Comparison of ENCODE assay signal across 10 cellular contexts in the genomic region with DNA sequence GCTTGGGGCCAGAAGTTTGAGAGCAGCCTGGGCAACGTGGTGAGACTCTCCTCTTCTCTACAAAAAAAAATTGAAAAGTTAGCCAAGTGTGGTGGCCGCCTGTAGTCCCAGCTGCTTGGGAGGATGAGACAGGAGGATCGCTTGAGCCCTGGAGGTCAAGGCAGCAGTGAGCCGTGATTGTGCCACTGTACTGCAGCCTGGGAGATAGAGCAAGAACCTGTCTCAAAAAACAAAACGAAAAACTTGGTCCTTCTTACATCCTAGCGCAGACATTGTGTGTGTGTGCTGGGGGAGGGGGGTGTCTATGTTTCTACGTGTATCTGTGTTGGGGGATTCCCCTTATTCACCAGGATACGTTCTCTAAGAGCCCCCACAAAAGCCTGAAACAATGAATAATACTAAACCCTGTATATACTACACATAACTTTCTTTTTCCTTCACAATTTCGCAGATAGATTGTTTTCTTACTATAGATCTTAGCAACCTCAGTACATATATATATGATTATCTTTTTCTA. TPM values are rescaled to one million over a fixed set of nuclear protein-coding genes. Genes with fewer than 3 reads are reported as not detected.
DNase-seq lines count a peak whose midpoint lies in the region; ATAC-seq and TF ChIP-seq lines count a peak whose summit lies in the region.
"Had no signal": no experiment of that assay in that cellular context is flagged by ENCODE, and none has a peak within 500 bp of the region (broad histone marks: within the 10 kb centered on the region; RNA-seq: fewer than 3 reads in every experiment).

No MANE protein-coding gene starts in this region.

- peaks cover 9% of the 10 kb centered on the region; the same call in 2 of the 3 replicates for H3K36me3 Mint-ChIP-seq in GM23338 (ENCODE audit: low read depth)

- peak overlapping the region; percentile 80; the same call in 1 of the 2 replicates for H3K27ac ChIP-seq in GM23338 (ENCODE audit: low read depth)
- peak overlapping the region; percentile 76 to 94 (median 93) for H3K27ac ChIP-seq in gastroesophageal sphincter
- peak overlapping the region; percentile 68 to 80 (median 76) for H3K27ac ChIP-seq in gastrocnemius medialis

- H3K9me3 ChIP-seq in gastroesophageal sphincter (no peaks in the 10 kb centered on the region), gastrocnemius medialis (no peaks in the 10 kb centered on the region)

- intact Hi-C loops in gastrocnemius medialis (cut with DNase I; ENCODE audit: low total_unique reads) = loop anchor here (1.0 kb wide), 1 partner anchor 35 kb away; no protein-coding TSS in a partner anchor

- no peak overlapping the region for H3K27ac Mint-ChIP-seq in GM23338

- no peak for DNase-seq in GM23338 (ENCODE audit: low spot score)
- peak; percentile 13 to 25 for DNase-seq in activated CD4-positive, alpha-beta T cell treated with anti-CD3 and anti-CD28 coated beads, Interleukin-2, amount 50 U/mL, for 48 hours
- no peak for DNase-seq in gastrocnemius medialis
- no peak for DNase-seq in SHP77 (lab: John Stamatoyannopoulos, UW)
- DNase-seq in HT-29 (ENCODE audit: low spot score) = no peak
- DNase-seq: NCI-H524 treated with DMSO at 0.1 percent for 48 hours had no signal

- peaks cover 39% of the 10 kb centered on the region for H3K4me1 Mint-ChIP-seq in GM23338

- H3F3A ChIP-seq in GM23338 (replicated peaks; ENCODE audit: low read depth) = peaks cover 26% of the 10 kb centered on the region

- H2AFZ ChIP-seq in GM23338 = no peak overlapping the region

- H3K4me3 Mint-ChIP-seq in GM23338 = peak overlapping the region; percentile 72

- H3K79me2 ChIP-seq in GM23338 (replicated peaks; ENCODE audit: insufficient read depth) = no peaks in the 10 kb centered on the region

- H3K9me3 Mint-ChIP-seq in GM23338 = no peaks in the 10 kb centered on the region

- no peak for ATAC-seq in GM23338
- no peak for ATAC-seq in gastroesophageal sphincter
- no peak for ATAC-seq in gastrocnemius medialis
- ATAC-seq in GM21786 (IDR thresholded peaks at IDR 0.05; ENCODE audit: unreplicated experiment) = no peak
- ATAC-seq in HG03439 (IDR thresholded peaks at IDR 0.05; ENCODE audit: unreplicated experiment) = no peak

- in situ Hi-C loops in gastrocnemius medialis (cut with MboI; ENCODE audit: low sequenced_read_pairs in 4 of 4) = no loop called here

- no peak for TF ChIP-seq CTCF in GM23338 (conservative IDR thresholded peaks at IDR 0.05; ENCODE audit: low read depth in 2 of 2)
- no peak for TF ChIP-seq CTCF in gastroesophageal sphincter (IDR thresholded peaks at IDR 0.05)
- no peak for TF ChIP-seq CTCF in gastrocnemius medialis (IDR thresholded peaks at IDR 0.05 in 4 of 5, conservative IDR thresholded peaks at IDR 0.05 in 1 of 5)

- H4K20me1 ChIP-seq in GM23338 (replicated peaks; ENCODE audit: insufficient read depth) = no peaks in the 10 kb centered on the region

- 30 to 65% methylated on average over 3 to 4 of the region's 9 CpGs for WGBS in gastroesophageal sphincter (ENCODE audit: low coverage in 1 of 2), 2 donors

- H3K27me3 Mint-ChIP-seq in GM23338 (ENCODE audit: insufficient read depth, low read depth, poor library complexity) = peaks cover 5% of the 10 kb centered on the region

- peak overlapping the region; percentile 86 for H3K4me2 ChIP-seq in GM23338

- H3K9me2 ChIP-seq in GM23338 (ENCODE audit: insufficient read depth) = no peaks in the 10 kb centered on the region

- TF ChIP-seq POLR2A in gastroesophageal sphincter (IDR thresholded peaks at IDR 0.05) (no peak), gastrocnemius medialis (IDR thresholded peaks at IDR 0.05) (no peak)

- H3K27me3 ChIP-seq in GM23338 (ENCODE audit: insufficient read depth) (no peaks in the 10 kb centered on the region), gastroesophageal sphincter (no peaks in the 10 kb centered on the region), gastrocnemius medialis (peaks cover 0 to 13% (median 11%) of the 10 kb centered on the region in 3 donors)

- H3K4me3 ChIP-seq in GM23338 = peak overlapping the region; percentile 67
- H3K4me3 ChIP-seq in gastroesophageal sphincter = peak overlapping the region; percentile 36 to 58
- H3K4me3 ChIP-seq in gastrocnemius medialis = peak overlapping the region; percentile 41 to 60 (median 56)
- H3K4me3 ChIP-seq: lung had no signal

- H3K4me1 ChIP-seq in GM23338 (ENCODE audit: insufficient read depth) (peaks cover 28% of the 10 kb centered on the region), gastroesophageal sphincter (peaks cover 0 to 69% (median 24%) of the 10 kb centered on the region in 3 donors), gastrocnemius medialis (peaks cover 6 to 10% of the 10 kb centered on the region in 2 donors)

- H3K36me3 ChIP-seq in GM23338 (ENCODE audit: insufficient read depth) (no peaks in the 10 kb centered on the region), gastroesophageal sphincter (peaks cover 0 to 26% of the 10 kb centered on the region in 2 donors), gastrocnemius medialis (no peaks in the 10 kb centered on the region)

- no peak for TF ChIP-seq EP300 in gastroesophageal sphincter (IDR thresholded peaks at IDR 0.05)

TF ChIP-seq in GM23338, 12 proteins besides CTCF, POLR2A, EP300 and RAD21 (continues in another document):
- no peak for TF ChIP-seq CREB1 (CRISPR knock-in tag; IDR thresholded peaks at IDR 0.05; ENCODE audit: low read depth)
- TF ChIP-seq, protein P1, sequence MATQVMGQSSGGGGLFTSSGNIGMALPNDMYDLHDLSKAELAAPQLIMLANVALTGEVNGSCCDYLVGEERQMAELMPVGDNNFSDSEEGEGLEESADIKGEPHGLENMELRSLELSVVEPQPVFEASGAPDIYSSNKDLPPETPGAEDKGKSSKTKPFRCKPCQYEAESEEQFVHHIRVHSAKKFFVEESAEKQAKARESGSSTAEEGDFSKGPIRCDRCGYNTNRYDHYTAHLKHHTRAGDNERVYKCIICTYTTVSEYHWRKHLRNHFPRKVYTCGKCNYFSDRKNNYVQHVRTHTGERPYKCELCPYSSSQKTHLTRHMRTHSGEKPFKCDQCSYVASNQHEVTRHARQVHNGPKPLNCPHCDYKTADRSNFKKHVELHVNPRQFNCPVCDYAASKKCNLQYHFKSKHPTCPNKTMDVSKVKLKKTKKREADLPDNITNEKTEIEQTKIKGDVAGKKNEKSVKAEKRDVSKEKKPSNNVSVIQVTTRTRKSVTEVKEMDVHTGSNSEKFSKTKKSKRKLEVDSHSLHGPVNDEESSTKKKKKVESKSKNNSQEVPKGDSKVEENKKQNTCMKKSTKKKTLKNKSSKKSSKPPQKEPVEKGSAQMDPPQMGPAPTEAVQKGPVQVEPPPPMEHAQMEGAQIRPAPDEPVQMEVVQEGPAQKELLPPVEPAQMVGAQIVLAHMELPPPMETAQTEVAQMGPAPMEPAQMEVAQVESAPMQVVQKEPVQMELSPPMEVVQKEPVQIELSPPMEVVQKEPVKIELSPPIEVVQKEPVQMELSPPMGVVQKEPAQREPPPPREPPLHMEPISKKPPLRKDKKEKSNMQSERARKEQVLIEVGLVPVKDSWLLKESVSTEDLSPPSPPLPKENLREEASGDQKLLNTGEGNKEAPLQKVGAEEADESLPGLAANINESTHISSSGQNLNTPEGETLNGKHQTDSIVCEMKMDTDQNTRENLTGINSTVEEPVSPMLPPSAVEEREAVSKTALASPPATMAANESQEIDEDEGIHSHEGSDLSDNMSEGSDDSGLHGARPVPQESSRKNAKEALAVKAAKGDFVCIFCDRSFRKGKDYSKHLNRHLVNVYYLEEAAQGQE (IDR thresholded peaks at IDR 0.05; ENCODE audit: unreplicated experiment) = no peak
- no peak for TF ChIP-seq NANOG (IDR thresholded peaks at IDR 0.05; ENCODE audit: borderline replicate concordance)
- no peak for TF ChIP-seq JUNB (IDR thresholded peaks at IDR 0.05; ENCODE audit: unreplicated experiment)

RNA-seq across cellular contexts. Expression of a gene that starts 7.9 kb away (rescaled TPM):
- 23.7 and 28.4 TPM in 2 replicates for total RNA-seq in GM23338 (2014; rRNA removed; shearing (Covaris generic))
- polyA plus RNA-seq in GM23338 (2016; fragmentation: Nextera tagmentation; extraction: Ambion mirVana) = 7.5 and 9.0 TPM in 2 replicates
- 100 to 1,000 TPM; 129 to 232 (median 166) TPM for total RNA-seq in gastroesophageal sphincter
- total RNA-seq in gastrocnemius medialis = 10 to 100 TPM; 17.4 to 49.2 (median 37.4) TPM
- total RNA-seq in HT-29 (2014; rRNA removed; shearing (Covaris generic)) = 1.5 and 1.7 TPM in 2 replicates

RNA-seq across cellular contexts. Expression of a gene that starts 33.9 kb away (rescaled TPM):
- total RNA-seq in GM23338 (2014; rRNA removed; shearing (Covaris generic)) = 272 and 315 TPM in 2 replicates
- 130 and 137 TPM in 2 replicates for polyA plus RNA-seq in GM23338 (2016; fragmentation: Nextera tagmentation; extraction: Ambion mirVana)
- 1 to 10 TPM in 3 of 4 donors, not detected in 1; 1.1 to 2.1 (median 1.2) TPM for total RNA-seq in gastroesophageal sphincter
- total RNA-seq in gastrocnemius medialis = under 1 TPM in 2 of 4 donors, not detected in 2; 0.31 to 0.64 TPM
- total RNA-seq in HT-29 (2014; rRNA removed; shearing (Covaris generic)) = 18.2 and 31.4 TPM in 2 replicates

RNA-seq across cellular contexts. Expression of a gene that starts 37.2 kb away (rescaled TPM):
- 166 and 204 TPM in 2 replicates for total RNA-seq in GM23338 (2014; rRNA removed; shearing (Covaris generic))
- polyA plus RNA-seq in GM23338 (2016; fragmentation: Nextera tagmentation; extraction: Ambion mirVana) = 204 and 207 TPM in 2 replicates
- 100 to 1,000 TPM; 142 to 204 (median 160) TPM for total RNA-seq in gastroesophageal sphincter
- total RNA-seq in gastrocnemius medialis = 100 to 1,000 TPM in 1 of 4 donors, 10 to 100 TPM in 3; 49.5 to 101 (median 92.4) TPM
- total RNA-seq in HT-29 (2014; rRNA removed; shearing (Covaris generic)) = 294 and 300 TPM in 2 replicates

Comparison
In these comparisons a context has a peak if more than half of its experiments do, and no peak if none do; other contexts are left out.
1. DNase-seq: peak in activated CD4-positive, alpha-beta T cell treated with anti-CD3 and anti-CD28 coated beads, Interleukin-2, amount 50 U/mL, for 48 hours (2 of 2); none in GM23338 (single experiment), gastrocnemius medialis (0 of 2), SHP77 (0 of 2) and HT-29 (single experiment).
2. Peak in every context shown above with its lines, with median percentiles within 50 percentile points of each other: H3K27ac ChIP-seq and H3K4me3 ChIP-seq.